1 cellular context compared by ENCODE assay signal in genomic region chr2:17593841-17594482, GRCh38.
TF ChIP-seq lines count a peak whose summit lies in the region.

No MANE protein-coding gene starts in this region.

TF ChIP-seq in HepG2, 621 proteins besides CTCF, POLR2A, EP300 and RAD21 (continues in another document):
- TF ChIP-seq TFDP2 (CRISPR knock-in tag; IDR thresholded peaks at IDR 0.05) (no peak), SYNCRIP (IDR thresholded peaks at IDR 0.05; ENCODE audit: insufficient read depth, low read depth, low read length) (no peak), ATF1 (CRISPR knock-in tag; IDR thresholded peaks at IDR 0.05) (peak; percentile 88), MEIS2 (CRISPR knock-in tag; IDR thresholded peaks at IDR 0.05) (peak; percentile 99), ZFP62 (CRISPR knock-in tag; IDR thresholded peaks at IDR 0.05) (no peak), KAT8 (CRISPR knock-in tag; IDR thresholded peaks at IDR 0.05) (peak; percentile 90), RBM22 (optimal IDR thresholded peaks at IDR 0.05; ENCODE audit: low read length) (no peak), FOXP4 (CRISPR knock-in tag; IDR thresholded peaks at IDR 0.05) (peak; percentile 94), HHEX (CRISPR knock-in tag; IDR thresholded peaks at IDR 0.05) (peak; percentile 97), ATF2 (CRISPR knock-in tag; IDR thresholded peaks at IDR 0.05) (peak; percentile 97), REST (IDR thresholded peaks at IDR 0.05; ENCODE audit: borderline replicate concordance in 1 of 2, low read depth in 1 of 2, low read length in 2 of 2) (peak in 1 of 2 experiments; percentile 76; a peak in 1 of 4 replicates), GPBP1L1 (CRISPR knock-in tag; IDR thresholded peaks at IDR 0.05) (no peak), ZSCAN31 (CRISPR knock-in tag; IDR thresholded peaks at IDR 0.05; ENCODE audit: low read depth) (peak; percentile 73; the same call in 1 of the 2 replicates), ZNF432 (CRISPR knock-in tag; IDR thresholded peaks at IDR 0.05; ENCODE audit: borderline replicate concordance) (no peak), TARDBP (CRISPR knock-in tag; IDR thresholded peaks at IDR 0.05) (peak; percentile 97), TBL1XR1 (IDR thresholded peaks at IDR 0.05; ENCODE audit: borderline replicate concordance, low read length, partially characterized antibody) (no peak), SRY (CRISPR knock-in tag; IDR thresholded peaks at IDR 0.05) (no peak), HMG20A (CRISPR knock-in tag; IDR thresholded peaks at IDR 0.05; ENCODE audit: borderline replicate concordance) (peak; percentile 100), TCF12 (IDR thresholded peaks at IDR 0.05) (no peak), TCF12 (CRISPR knock-in tag; IDR thresholded peaks at IDR 0.05) (peak; percentile 47; the same call in 1 of the 2 replicates), E2F1 (CRISPR knock-in tag; IDR thresholded peaks at IDR 0.05) (no peak), NCOA5 (CRISPR knock-in tag; IDR thresholded peaks at IDR 0.05) (no peak), ATF7 (IDR thresholded peaks at IDR 0.05) (no peak; the same call in 1 of the 2 replicates), ATF7 (CRISPR knock-in tag; IDR thresholded peaks at IDR 0.05) (peak; percentile 91; the same call in 1 of the 2 replicates)
- TF ChIP-seq, protein P1, sequence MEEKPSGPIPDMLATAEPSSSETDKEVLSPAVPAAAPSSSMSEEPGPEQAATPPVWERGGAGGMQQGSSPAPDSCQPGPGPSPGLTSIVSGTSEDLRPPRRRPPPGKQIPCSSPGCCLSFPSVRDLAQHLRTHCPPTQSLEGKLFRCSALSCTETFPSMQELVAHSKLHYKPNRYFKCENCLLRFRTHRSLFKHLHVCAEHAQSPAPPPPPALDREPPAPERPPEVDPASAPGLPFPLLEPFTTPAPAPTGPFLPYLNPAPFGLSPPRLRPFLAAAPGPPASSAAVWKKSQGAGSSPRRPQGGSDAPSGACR (CRISPR knock-in tag; IDR thresholded peaks at IDR 0.05) = 0 out of 2 replicates have a peak, but pooled peaks have one; percentile 45
- TF ChIP-seq, protein P2, sequence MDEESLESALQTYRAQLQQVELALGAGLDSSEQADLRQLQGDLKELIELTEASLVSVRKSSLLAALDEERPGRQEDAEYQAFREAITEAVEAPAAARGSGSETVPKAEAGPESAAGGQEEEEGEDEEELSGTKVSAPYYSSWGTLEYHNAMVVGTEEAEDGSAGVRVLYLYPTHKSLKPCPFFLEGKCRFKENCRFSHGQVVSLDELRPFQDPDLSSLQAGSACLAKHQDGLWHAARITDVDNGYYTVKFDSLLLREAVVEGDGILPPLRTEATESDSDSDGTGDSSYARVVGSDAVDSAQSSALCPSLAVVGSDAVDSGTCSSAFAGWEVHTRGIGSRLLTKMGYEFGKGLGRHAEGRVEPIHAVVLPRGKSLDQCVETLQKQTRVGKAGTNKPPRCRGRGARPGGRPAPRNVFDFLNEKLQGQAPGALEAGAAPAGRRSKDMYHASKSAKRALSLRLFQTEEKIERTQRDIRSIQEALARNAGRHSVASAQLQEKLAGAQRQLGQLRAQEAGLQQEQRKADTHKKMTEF (CRISPR knock-in tag; IDR thresholded peaks at IDR 0.05) = peak; percentile 98
- TF ChIP-seq, protein P3, sequence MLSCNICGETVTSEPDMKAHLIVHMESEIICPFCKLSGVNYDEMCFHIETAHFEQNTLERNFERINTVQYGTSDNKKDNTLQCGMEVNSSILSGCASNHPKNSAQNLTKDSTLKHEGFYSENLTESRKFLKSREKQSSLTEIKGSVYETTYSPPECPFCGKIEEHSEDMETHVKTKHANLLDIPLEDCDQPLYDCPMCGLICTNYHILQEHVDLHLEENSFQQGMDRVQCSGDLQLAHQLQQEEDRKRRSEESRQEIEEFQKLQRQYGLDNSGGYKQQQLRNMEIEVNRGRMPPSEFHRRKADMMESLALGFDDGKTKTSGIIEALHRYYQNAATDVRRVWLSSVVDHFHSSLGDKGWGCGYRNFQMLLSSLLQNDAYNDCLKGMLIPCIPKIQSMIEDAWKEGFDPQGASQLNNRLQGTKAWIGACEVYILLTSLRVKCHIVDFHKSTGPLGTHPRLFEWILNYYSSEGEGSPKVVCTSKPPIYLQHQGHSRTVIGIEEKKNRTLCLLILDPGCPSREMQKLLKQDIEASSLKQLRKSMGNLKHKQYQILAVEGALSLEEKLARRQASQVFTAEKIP (CRISPR knock-in tag; IDR thresholded peaks at IDR 0.05; ENCODE audit: borderline replicate concordance) = no peak
- TF ChIP-seq, protein P4, sequence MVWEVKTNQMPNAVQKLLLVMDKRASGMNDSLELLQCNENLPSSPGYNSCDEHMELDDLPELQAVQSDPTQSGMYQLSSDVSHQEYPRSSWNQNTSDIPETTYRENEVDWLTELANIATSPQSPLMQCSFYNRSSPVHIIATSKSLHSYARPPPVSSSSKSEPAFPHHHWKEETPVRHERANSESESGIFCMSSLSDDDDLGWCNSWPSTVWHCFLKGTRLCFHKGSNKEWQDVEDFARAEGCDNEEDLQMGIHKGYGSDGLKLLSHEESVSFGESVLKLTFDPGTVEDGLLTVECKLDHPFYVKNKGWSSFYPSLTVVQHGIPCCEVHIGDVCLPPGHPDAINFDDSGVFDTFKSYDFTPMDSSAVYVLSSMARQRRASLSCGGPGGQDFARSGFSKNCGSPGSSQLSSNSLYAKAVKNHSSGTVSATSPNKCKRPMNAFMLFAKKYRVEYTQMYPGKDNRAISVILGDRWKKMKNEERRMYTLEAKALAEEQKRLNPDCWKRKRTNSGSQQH (CRISPR knock-in tag; IDR thresholded peaks at IDR 0.05; ENCODE audit: low read depth) = 0 out of 2 replicates have a peak, but pooled peaks have one; percentile 74
- TF ChIP-seq, protein P5, sequence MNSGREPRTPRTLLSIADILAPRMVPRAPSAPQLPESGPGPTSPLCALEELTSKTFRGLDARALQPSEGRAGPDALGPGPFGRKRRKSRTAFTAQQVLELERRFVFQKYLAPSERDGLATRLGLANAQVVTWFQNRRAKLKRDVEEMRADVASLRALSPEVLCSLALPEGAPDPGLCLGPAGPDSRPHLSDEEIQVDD (CRISPR knock-in tag; IDR thresholded peaks at IDR 0.05; ENCODE audit: borderline replicate concordance) = no peak
- TF ChIP-seq, protein P6, sequence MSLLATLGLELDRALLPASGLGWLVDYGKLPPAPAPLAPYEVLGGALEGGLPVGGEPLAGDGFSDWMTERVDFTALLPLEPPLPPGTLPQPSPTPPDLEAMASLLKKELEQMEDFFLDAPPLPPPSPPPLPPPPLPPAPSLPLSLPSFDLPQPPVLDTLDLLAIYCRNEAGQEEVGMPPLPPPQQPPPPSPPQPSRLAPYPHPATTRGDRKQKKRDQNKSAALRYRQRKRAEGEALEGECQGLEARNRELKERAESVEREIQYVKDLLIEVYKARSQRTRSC (CRISPR knock-in tag; IDR thresholded peaks at IDR 0.05; ENCODE audit: low read depth) = no peak
- TF ChIP-seq, protein P7, sequence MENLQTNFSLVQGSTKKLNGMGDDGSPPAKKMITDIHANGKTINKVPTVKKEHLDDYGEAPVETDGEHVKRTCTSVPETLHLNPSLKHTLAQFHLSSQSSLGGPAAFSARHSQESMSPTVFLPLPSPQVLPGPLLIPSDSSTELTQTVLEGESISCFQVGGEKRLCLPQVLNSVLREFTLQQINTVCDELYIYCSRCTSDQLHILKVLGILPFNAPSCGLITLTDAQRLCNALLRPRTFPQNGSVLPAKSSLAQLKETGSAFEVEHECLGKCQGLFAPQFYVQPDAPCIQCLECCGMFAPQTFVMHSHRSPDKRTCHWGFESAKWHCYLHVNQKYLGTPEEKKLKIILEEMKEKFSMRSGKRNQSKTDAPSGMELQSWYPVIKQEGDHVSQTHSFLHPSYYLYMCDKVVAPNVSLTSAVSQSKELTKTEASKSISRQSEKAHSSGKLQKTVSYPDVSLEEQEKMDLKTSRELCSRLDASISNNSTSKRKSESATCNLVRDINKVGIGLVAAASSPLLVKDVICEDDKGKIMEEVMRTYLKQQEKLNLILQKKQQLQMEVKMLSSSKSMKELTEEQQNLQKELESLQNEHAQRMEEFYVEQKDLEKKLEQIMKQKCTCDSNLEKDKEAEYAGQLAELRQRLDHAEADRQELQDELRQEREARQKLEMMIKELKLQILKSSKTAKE (CRISPR knock-in tag; IDR thresholded peaks at IDR 0.05; ENCODE audit: borderline replicate concordance) = peak; percentile 87
